Comparison of ENCODE assay signal across 37 cellular contexts in genomic region chr16:66390346-66391108, GRCh38. TPM values are rescaled to one million over a fixed set of nuclear protein-coding genes. Genes with fewer than 3 reads are reported as not detected.
"Had no signal": no experiment of that assay in that cellular context is flagged by ENCODE, and none has a peak within 500 bp of the region (broad histone marks: within the 10 kb centered on the region; RNA-seq: fewer than 3 reads in every experiment).

No MANE protein-coding gene starts in this region.

- H3K36me3 ChIP-seq: adrenal gland, breast epithelium, WERI-Rb-1 had no signal

- H3K9me3 ChIP-seq: adrenal gland, body of pancreas, breast epithelium had no signal

- H3K4me3 ChIP-seq: adrenal gland, body of pancreas, breast epithelium, PC-9, SK-N-MC had no signal

- H2AFZ ChIP-seq: PC-9 had no signal

- DNase-seq: activated CD4-positive, alpha-beta memory T cell treated with anti-CD3 and anti-CD28 coated beads, Interleukin-2, amount 10 ng/mL, durations not matched to agents 7 days and 5 days; activated CD4-positive, alpha-beta T cell treated with anti-CD3 and anti-CD28 coated beads for 1 hour; activated CD4-positive, alpha-beta T cell treated with anti-CD3 and anti-CD28 coated beads for 48 hours; activated CD4-positive, CD25-positive, alpha-beta regulatory T cell; activated CD8-positive, alpha-beta memory T cell treated with anti-CD3 and anti-CD28 coated beads for 24 hours; activated gamma-delta T cell treated with Interleukin-2 at 50 U/mL for 16 hours; activated naive CD4-positive, alpha-beta T cell treated with anti-CD3 and anti-CD28 coated beads for 36 hours; activated T-cell treated with anti-CD3 and anti-CD28 coated beads, Interleukin-2, amount 50 U/mL, for 4 hours; body of pancreas; caudate nucleus; MM.1S; MV-4-11; NCI-H1092; NCI-H1417; NCI-H146; NCI-H187; NCI-H2029 treated with DMSO at 0.1 percent for 48 hours; NCI-H2107; NCI-H2171; NCI-H510A; NCI-H526; NCI-H748 treated with DMSO at 0.1 percent for 48 hours; NK-92 treated with Interleukin-12 subunit alpha and Interleukin-12 subunit beta, amount 100 ng/mL, for 24 hours; PC-9; T1000; WERI-Rb-1 had no signal

- H3K4me1 ChIP-seq: adrenal gland, body of pancreas, breast epithelium had no signal

- H3K27me3 ChIP-seq: adrenal gland, body of pancreas, breast epithelium had no signal

- H3K4me2 ChIP-seq: KMS-11, PC-9 had no signal

- H3K9ac ChIP-seq: KMS-11 had no signal

- H3K27ac ChIP-seq: adrenal gland, body of pancreas, breast epithelium, KMS-11, PC-9, RWPE1, SK-N-MC, WERI-Rb-1 had no signal

- ATAC-seq: activated naive CD4-positive, alpha-beta T cell treated with anti-CD3 and anti-CD28 coated beads, Interleukin-2, amount 50 U/mL, for 72 hours; activated T-cell treated with anti-CD3 and anti-CD28 coated beads, Interleukin-2, amount 50 U/mL, for 4 hours; body of pancreas; Right ventricle myocardium inferior had no signal

RNA-seq across cellular contexts. Expression of gene CDH5, which starts 24.0 kb away (rescaled TPM):
- total RNA-seq: activated CD4-positive, alpha-beta memory T cell treated with anti-CD3 and anti-CD28 coated beads, Interleukin-2, amount 10 ng/mL, durations not matched to agents 7 days and 5 days; activated naive CD4-positive, alpha-beta T cell treated with anti-CD3 and anti-CD28 coated beads for 36 hours; activated naive CD4-positive, alpha-beta T cell treated with anti-CD3 and anti-CD28 coated beads, Interleukin-2, amount 50 U/mL, for 72 hours; activated T-helper 1 cell treated with anti-CD3 and anti-CD28 coated beads, Interleukin-12 subunit alpha, Interleukin-12 subunit beta, Interleukin-2, Interleukin-4 antibody, amounts not matched to agents 30 ng/mL and 10 ng/mL and 1 ng/mL, durations not matched to agents 14 hours and 24 hours and 36 hours; LHCN-M2; T-helper 1 cell treated with Interleukin-12 subunit alpha and Interleukin-12 subunit beta and Interleukin-4 antibody, amounts not matched to agents 30 ng/mL and 1 ng/mL, for 36 hours; T-helper 2 cell treated with Interferon-gamma antibody and Interleukin-4, amounts not matched to agents 100 ng/mL and 5 ng/mL, for 36 hours had no signal

RNA-seq across cellular contexts. Expression of gene BEAN1, which starts 36.6 kb away (rescaled TPM):
- total RNA-seq: activated CD4-positive, alpha-beta memory T cell treated with anti-CD3 and anti-CD28 coated beads, Interleukin-2, amount 10 ng/mL, durations not matched to agents 7 days and 5 days; activated naive CD4-positive, alpha-beta T cell treated with anti-CD3 and anti-CD28 coated beads for 36 hours; activated naive CD4-positive, alpha-beta T cell treated with anti-CD3 and anti-CD28 coated beads, Interleukin-2, amount 50 U/mL, for 72 hours; activated T-cell treated with anti-CD3 and anti-CD28 coated beads, Interleukin-2, amount 50 U/mL, for 4 hours; activated T-helper 1 cell treated with anti-CD3 and anti-CD28 coated beads, Interleukin-12 subunit alpha, Interleukin-12 subunit beta, Interleukin-2, Interleukin-4 antibody, amounts not matched to agents 30 ng/mL and 10 ng/mL and 1 ng/mL, durations not matched to agents 14 hours and 24 hours and 36 hours; body of pancreas; T-helper 1 cell treated with Interleukin-12 subunit alpha and Interleukin-12 subunit beta and Interleukin-4 antibody, amounts not matched to agents 30 ng/mL and 1 ng/mL, for 36 hours; T-helper 2 cell treated with Interferon-gamma antibody and Interleukin-4, amounts not matched to agents 100 ng/mL and 5 ng/mL, for 36 hours had no signal
